In genomic region chr9:128022886-128023285, GRCh38 we compare ENCODE assay signal across 18 cellular contexts. TPM values are rescaled to one million over a fixed set of nuclear protein-coding genes. Genes with fewer than 3 reads are reported as not detected.
DNase-seq lines count a peak whose midpoint lies in the region; ATAC-seq and TF ChIP-seq lines count a peak whose summit lies in the region.
"Had no signal": no experiment of that assay in that cellular context is flagged by ENCODE, and none has a peak within 500 bp of the region (broad histone marks: within the 10 kb centered on the region; RNA-seq: fewer than 3 reads in every experiment).

No MANE protein-coding gene starts in this region.

- TF ChIP-seq CTCF in OCI-LY7 (conservative IDR thresholded peaks at IDR 0.05; ENCODE audit: low read length) (no peak), gastroesophageal sphincter (IDR thresholded peaks at IDR 0.05) (no peak)

- no peaks in the 10 kb centered on the region for H3K79me2 ChIP-seq in OCI-LY7 (ENCODE audit: insufficient read depth, low read depth, low read length)
- H3K79me2 ChIP-seq: parathyroid adenoma had no signal

- peaks cover 7% of the 10 kb centered on the region for H3K27me3 Mint-ChIP-seq in activated naive CD4-positive, alpha-beta T cell treated with anti-CD3 and anti-CD28 coated beads, Interleukin-2, amount 10 ng/mL, durations not matched to agents 7 days and 5 days
- no peaks in the 10 kb centered on the region for H3K27me3 Mint-ChIP-seq in stimulated activated memory B cell treated with anti-CD40 and anti-IgM and Interleukin-4, amounts not matched to agents 10 μg/mL and 1 μg/mL and 100 μg/mL, for 72 hours
- H3K27me3 Mint-ChIP-seq: type B pancreatic cell had no signal

- H3K27ac Mint-ChIP-seq in activated naive CD4-positive, alpha-beta T cell treated with anti-CD3 and anti-CD28 coated beads, Interleukin-2, amount 10 ng/mL, durations not matched to agents 7 days and 5 days = peak overlapping the region; percentile 67
- H3K27ac Mint-ChIP-seq in stimulated activated memory B cell treated with anti-CD40 and anti-IgM and Interleukin-4, amounts not matched to agents 10 μg/mL and 1 μg/mL and 100 μg/mL, for 72 hours = peak overlapping the region; percentile 68
- H3K27ac Mint-ChIP-seq: GM23338, type B pancreatic cell had no signal

- no peaks in the 10 kb centered on the region for H3K9me3 Mint-ChIP-seq in activated naive CD4-positive, alpha-beta T cell treated with anti-CD3 and anti-CD28 coated beads, Interleukin-2, amount 10 ng/mL, durations not matched to agents 7 days and 5 days
- H3K9me3 Mint-ChIP-seq in stimulated activated memory B cell treated with anti-CD40 and anti-IgM and Interleukin-4, amounts not matched to agents 10 μg/mL and 1 μg/mL and 100 μg/mL, for 72 hours = no peaks in the 10 kb centered on the region
- H3K9me3 Mint-ChIP-seq: GM23338, type B pancreatic cell had no signal

- no peak for DNase-seq in activated naive CD4-positive, alpha-beta T cell treated with anti-CD3 and anti-CD28 coated beads, Interleukin-2, amount 10 ng/mL, durations not matched to agents 7 days and 5 days
- no peak for DNase-seq in activated naive CD4-positive, alpha-beta T cell treated with Interleukin-2 at 50 U/mL for 16 hours
- DNase-seq in OCI-LY7 (ENCODE audit: low spot score) (no peak), erythroblast (lab: John Stamatoyannopoulos, UW) (no peak)
- no peak for DNase-seq in effector memory CD4-positive, alpha-beta T cell
- DNase-seq in stimulated activated CD4-positive, alpha-beta T cell treated with anti-CD3 and anti-CD28 coated beads, Interleukin-15, amount 100 ng/mL, for 24 hours = no peak
- DNase-seq: activated CD4-positive, alpha-beta T cell treated with anti-CD3 and anti-CD28 coated beads for 4 hours; activated effector memory CD4-positive, alpha-beta T cell treated with anti-CD3 and anti-CD28 coated beads, Interleukin-2, amount 50 U/mL, for 16 hours; DND-41; mesendoderm; NCI-H2081; NK-92 treated with Interleukin-12 subunit alpha and Interleukin-12 subunit beta, amount 100 ng/mL, for 24 hours had no signal

- H4K20me1 ChIP-seq in OCI-LY7 (ENCODE audit: insufficient read depth, low read length) = no peaks in the 10 kb centered on the region

- BruUV-seq in OCI-LY7 (replicated peaks; lab: Mats Ljungman, UMichigan) = no TSS peak

- H3K36me3 ChIP-seq in OCI-LY7 (ENCODE audit: insufficient read depth, low read length) (no peaks in the 10 kb centered on the region), gastroesophageal sphincter (no peaks in the 10 kb centered on the region)
- H3K36me3 ChIP-seq in effector memory CD4-positive, alpha-beta T cell (ENCODE audit: control insufficient read depth, insufficient read depth, low read length) = no peaks in the 10 kb centered on the region

- TF ChIP-seq EP300 in gastroesophageal sphincter (IDR thresholded peaks at IDR 0.05) = no peak

- no peaks in the 10 kb centered on the region for H3K27me3 ChIP-seq in effector memory CD4-positive, alpha-beta T cell (replicated peaks; ENCODE audit: control insufficient read depth, insufficient read depth, low read length, poor library complexity, severe bottlenecking)
- H3K27me3 ChIP-seq in gastroesophageal sphincter = no peaks in the 10 kb centered on the region

- H3K4me1 ChIP-seq in OCI-LY7 (ENCODE audit: insufficient read depth, low read length, poor library complexity, severe bottlenecking) (peaks cover 46% of the 10 kb centered on the region), gastroesophageal sphincter (no peaks in the 10 kb centered on the region)
- peaks cover 64% of the 10 kb centered on the region for H3K4me1 ChIP-seq in effector memory CD4-positive, alpha-beta T cell (ENCODE audit: control insufficient read depth, insufficient read depth, low read length, poor library complexity, severe bottlenecking)
- H3K4me1 ChIP-seq: parathyroid adenoma had no signal

- peak overlapping the region; percentile 30; the same call in 1 of the 2 replicates for H2AFZ ChIP-seq in OCI-LY7 (ENCODE audit: low read length)
- H2AFZ ChIP-seq: parathyroid adenoma had no signal

- no peaks in the 10 kb centered on the region for H3K9me3 ChIP-seq in OCI-LY7 (ENCODE audit: low read length)
- no peaks in the 10 kb centered on the region for H3K9me3 ChIP-seq in effector memory CD4-positive, alpha-beta T cell (ENCODE audit: control insufficient read depth, low read length)
- no peaks in the 10 kb centered on the region for H3K9me3 ChIP-seq in gastroesophageal sphincter

- H3K27ac ChIP-seq in OCI-LY7 (ENCODE audit: low read depth, low read length, poor library complexity, severe bottlenecking) = no peak overlapping the region
- H3K27ac ChIP-seq in effector memory CD4-positive, alpha-beta T cell (ENCODE audit: insufficient read depth, low read length, poor library complexity, severe bottlenecking) = peak overlapping the region; percentile 51
- no peak overlapping the region for H3K27ac ChIP-seq in gastroesophageal sphincter
- H3K27ac ChIP-seq: KMS-11, parathyroid adenoma had no signal

- no peaks in the 10 kb centered on the region for H3K9me2 ChIP-seq in OCI-LY7 (ENCODE audit: insufficient read depth, low read length)

- H3K4me2 ChIP-seq in OCI-LY7 (ENCODE audit: low read length) = no peak overlapping the region
- H3K4me2 ChIP-seq: GM23338, KMS-11 had no signal

- 64% methylated on average over 2 of the region's 2 CpGs; no CpG with 5 or more reads in 1 of the 2 donors for WGBS in gastroesophageal sphincter (ENCODE audit: low coverage in 1 of 2), 2 donors

- POLR2A ChIA-PET in OCI-LY7 (lab: Charles Lee) = no interaction called here

- H3K4me1 Mint-ChIP-seq in activated naive CD4-positive, alpha-beta T cell treated with anti-CD3 and anti-CD28 coated beads, Interleukin-2, amount 10 ng/mL, durations not matched to agents 7 days and 5 days = peaks cover 80% of the 10 kb centered on the region
- peaks cover 65% of the 10 kb centered on the region for H3K4me1 Mint-ChIP-seq in stimulated activated memory B cell treated with anti-CD40 and anti-IgM and Interleukin-4, amounts not matched to agents 10 μg/mL and 1 μg/mL and 100 μg/mL, for 72 hours

- peaks cover 2% of the 10 kb centered on the region for H3K36me3 Mint-ChIP-seq in activated naive CD4-positive, alpha-beta T cell treated with anti-CD3 and anti-CD28 coated beads, Interleukin-2, amount 10 ng/mL, durations not matched to agents 7 days and 5 days
- no peaks in the 10 kb centered on the region for H3K36me3 Mint-ChIP-seq in stimulated activated memory B cell treated with anti-CD40 and anti-IgM and Interleukin-4, amounts not matched to agents 10 μg/mL and 1 μg/mL and 100 μg/mL, for 72 hours
- H3K36me3 Mint-ChIP-seq: type B pancreatic cell had no signal

- no peak for ATAC-seq in stimulated activated memory B cell treated with anti-CD40 and anti-IgM and Interleukin-4, amounts not matched to agents 10 μg/mL and 1 μg/mL and 100 μg/mL, for 72 hours
- ATAC-seq in gastroesophageal sphincter = no peak
- ATAC-seq: GM23338 had no signal

- intact Hi-C loops in OCI-LY7 (cut with micrococcal nuclease; ENCODE audit: unreplicated experiment) = no loop called here

- TF ChIP-seq POLR2A in erythroblast (IDR thresholded peaks at IDR 0.05; ENCODE audit: low read length) (no peak), gastroesophageal sphincter (IDR thresholded peaks at IDR 0.05) (no peak)

- no peak overlapping the region for H3K4me3 Mint-ChIP-seq in activated naive CD4-positive, alpha-beta T cell treated with anti-CD3 and anti-CD28 coated beads, Interleukin-2, amount 10 ng/mL, durations not matched to agents 7 days and 5 days
- H3K4me3 Mint-ChIP-seq in stimulated activated memory B cell treated with anti-CD40 and anti-IgM and Interleukin-4, amounts not matched to agents 10 μg/mL and 1 μg/mL and 100 μg/mL, for 72 hours = no peak overlapping the region
- H3K4me3 Mint-ChIP-seq: GM23338, type B pancreatic cell had no signal

- H3K4me3 ChIP-seq in OCI-LY7 (ENCODE audit: low read depth, low read length, poor library complexity, severe bottlenecking) = no peak overlapping the region
- H3K4me3 ChIP-seq in effector memory CD4-positive, alpha-beta T cell (ENCODE audit: insufficient read depth, low read depth, low read length, poor library complexity, severe bottlenecking) = no peak overlapping the region
- no peak overlapping the region for H3K4me3 ChIP-seq in gastroesophageal sphincter
- H3K4me3 ChIP-seq: GM23338 had no signal

- CTCF ChIA-PET in activated naive CD4-positive, alpha-beta T cell treated with anti-CD3 and anti-CD28 coated beads, Interleukin-2, amount 10 ng/mL, durations not matched to agents 7 days and 5 days (lab: Charles Lee) = interaction anchor here (0.7 to 4.3 kb wide), 3 partner anchors 11 to 43 kb away, joined by 3 to 25 read pairs (median 12); no protein-coding TSS in a partner anchor
- CTCF ChIA-PET in OCI-LY7 (lab: Charles Lee; ENCODE audit: unreplicated experiment) = no interaction called here

RNA-seq across cellular contexts. Expression of gene EEIG1, which starts 42.1 kb away (rescaled TPM):
- total RNA-seq in OCI-LY7 (2014; rRNA removed; shearing (Covaris generic)) = 25.8 and 34.7 TPM in 2 replicates
- total RNA-seq in OCI-LY7 (2022) = 60.1 and 69.1 TPM in 2 replicates
- 10 to 100 TPM in 3 of 4 donors, 1 to 10 TPM in 1; 7.0 to 22.0 (median 16.3) TPM for total RNA-seq in gastroesophageal sphincter

RNA-seq across cellular contexts. Expression of gene NAIF1, which starts 44.2 kb away (rescaled TPM):
- 8.6 TPM in 2 replicates for total RNA-seq in OCI-LY7 (2014; rRNA removed; shearing (Covaris generic))
- total RNA-seq in OCI-LY7 (2022) (14.8 and 14.9 TPM in 2 replicates), gastroesophageal sphincter (10 to 100 TPM in 1 of 4 donors, 1 to 10 TPM in 3; 5.3 to 11.4 (median 8.6) TPM)

RNA-seq across cellular contexts. Expression of gene SLC25A25, which starts 45.1 kb away (rescaled TPM):
- 21.4 and 23.7 TPM in 2 replicates for total RNA-seq in OCI-LY7 (2014; rRNA removed; shearing (Covaris generic))
- total RNA-seq in OCI-LY7 (2022) = 17.6 and 20.2 TPM in 2 replicates
- total RNA-seq in gastroesophageal sphincter = 10 to 100 TPM; 16.1 to 64.1 (median 18.3) TPM
